In the genomic region with DNA sequence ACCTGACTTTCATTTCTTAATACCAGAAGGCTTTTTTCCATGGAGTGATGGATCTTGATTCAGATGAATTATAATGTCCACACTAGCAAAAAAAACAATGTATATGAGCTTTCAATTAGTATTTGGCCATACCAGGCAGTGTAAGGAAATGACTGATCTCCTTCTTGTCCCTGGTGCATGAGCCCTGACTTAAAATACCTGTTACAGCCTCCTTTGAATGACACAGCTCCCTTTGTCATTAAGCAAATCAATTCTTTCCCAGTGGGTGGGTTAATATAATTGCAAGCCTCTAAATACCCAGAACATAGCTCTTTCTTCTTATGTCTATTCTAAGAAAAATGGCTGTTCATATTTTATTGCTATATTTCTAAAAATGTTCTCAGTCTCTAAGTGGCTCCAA, we compare ENCODE assay signal across 18 cellular contexts.
DNase-seq lines count a peak whose midpoint lies in the region; ATAC-seq and TF ChIP-seq lines count a peak whose summit lies in the region.
"Had no signal": no experiment of that assay in that cellular context is flagged by ENCODE, and none has a peak within 500 bp of the region (broad histone marks: within the 10 kb centered on the region; RNA-seq: fewer than 3 reads in every experiment).

No MANE protein-coding gene starts in this region.

- H3K36me3 ChIP-seq in GM23338 (ENCODE audit: insufficient read depth), result 0 out of 2 replicates have a peak, but pooled peaks cover 11% of the 10 kb centered on the region
- H3K36me3 ChIP-seq in HUES6 (ENCODE audit: control insufficient read depth, insufficient read depth, low read length), result no peaks in the 10 kb centered on the region
- H3K36me3 ChIP-seq in iPS-20b (ENCODE audit: insufficient read depth, low read depth, low read length), result peaks cover 8% of the 10 kb centered on the region; the same call in 1 of the 2 replicates
- H3K36me3 ChIP-seq in ovary, result no peaks in the 10 kb centered on the region
- H3K36me3 ChIP-seq: BLaER1 had no signal

- no peak for TF ChIP-seq POLR2A in ovary (IDR thresholded peaks at IDR 0.05)

- peak overlapping the region; percentile 37 for H3K4me2 ChIP-seq in GM23338
- H3K4me2 ChIP-seq: BLaER1 had no signal

- no peak for TF ChIP-seq EP300 in ovary (IDR thresholded peaks at IDR 0.05)

- H3K27ac ChIP-seq in GM23338 (ENCODE audit: low read depth) (peak overlapping the region; percentile 91), HUES6 (ENCODE audit: low read depth, low read length) (0 out of 2 replicates have a peak overlapping the region, but pooled peaks have one; percentile 15), iPS-20b (ENCODE audit: low read length) (no peak overlapping the region), ovary (no peak overlapping the region)
- H3K27ac ChIP-seq: 22Rv1, BLaER1, C4-2B had no signal

- H3K27ac Mint-ChIP-seq in GM23338 (peak overlapping the region; percentile 69), WTC11 (peak overlapping the region; percentile 79), chondrocyte (ENCODE audit: unreplicated experiment) (no peak overlapping the region)
- H3K27ac Mint-ChIP-seq: B cell; CD8-positive, alpha-beta T cell had no signal

- ATAC-seq in GM23338, result peak; percentile 87
- peak; percentile 70 for ATAC-seq in WTC11
- ATAC-seq in HG02588 (IDR thresholded peaks at IDR 0.05; ENCODE audit: unreplicated experiment), result no peak
- ATAC-seq: CD8-positive, alpha-beta T cell had no signal

- H3K4me1 ChIP-seq in GM23338 (ENCODE audit: insufficient read depth), result peaks cover 41% of the 10 kb centered on the region
- H3K4me1 ChIP-seq in HUES6 (ENCODE audit: control insufficient read depth, insufficient read depth, low read length), result peaks cover 21% of the 10 kb centered on the region
- peaks cover 39% of the 10 kb centered on the region for H3K4me1 ChIP-seq in iPS-20b (ENCODE audit: insufficient read depth, low read length)
- no peaks in the 10 kb centered on the region for H3K4me1 ChIP-seq in ovary (ENCODE audit: insufficient read depth)
- H3K4me1 ChIP-seq: BLaER1, Caco-2 had no signal

- H2AFZ ChIP-seq in GM23338, result no peak overlapping the region; the same call in 1 of the 2 replicates

- peaks cover 5% of the 10 kb centered on the region; the same call in 1 of the 2 replicates for H3F3A ChIP-seq in GM23338 (replicated peaks; ENCODE audit: low read depth)

- H3K9me3 ChIP-seq in HUES6 (ENCODE audit: control insufficient read depth, insufficient read depth, low read depth, low read length) (peaks cover 14% of the 10 kb centered on the region), iPS-20b (ENCODE audit: insufficient read depth, low read depth, low read length) (peaks cover 17% of the 10 kb centered on the region), ovary (no peaks in the 10 kb centered on the region)
- H3K9me3 ChIP-seq: BLaER1, Caco-2 had no signal

- peak; percentile 62 for DNase-seq in GM23338 (ENCODE audit: low spot score)
- DNase-seq in WTC11 (ENCODE audit: low spot score), result no peak
- no peak for DNase-seq in ovary
- no peak for DNase-seq in stimulated activated naive CD4-positive, alpha-beta T cell treated with Interleukin-2 at 50 U/mL for 16 hours (lab: John Stamatoyannopoulos, UW)
- DNase-seq in chondrocyte (ENCODE audit: low spot score), result no peak
- DNase-seq: Caco-2; CD4-positive, CD25-positive, alpha-beta regulatory T cell; CD8-positive, alpha-beta T cell; DMS153; DND-41; HCEC 1CT had no signal

- POLR2A ChIA-PET in WTC11 (lab: Charles Lee), result no interaction called here

- no peak overlapping the region for H3K4me3 Mint-ChIP-seq in GM23338
- no peak overlapping the region for H3K4me3 Mint-ChIP-seq in WTC11
- H3K4me3 Mint-ChIP-seq in chondrocyte (ENCODE audit: unreplicated experiment), result no peak overlapping the region
- H3K4me3 Mint-ChIP-seq: B cell; CD4-positive, CD25-positive, alpha-beta regulatory T cell; CD8-positive, alpha-beta T cell had no signal

- no peak overlapping the region for H3K9ac ChIP-seq in HUES6 (ENCODE audit: low read length)
- peak overlapping the region; percentile 0; the same call in 1 of the 2 replicates for H3K9ac ChIP-seq in iPS-20b (ENCODE audit: low read depth, low read length)
- H3K9ac ChIP-seq: BLaER1 had no signal

- H3K27me3 ChIP-seq in GM23338 (ENCODE audit: insufficient read depth) (no peaks in the 10 kb centered on the region), HUES6 (ENCODE audit: control insufficient read depth, insufficient read depth, low read length) (no peaks in the 10 kb centered on the region), iPS-20b (ENCODE audit: insufficient read depth, low read length) (no peaks in the 10 kb centered on the region), ovary (no peaks in the 10 kb centered on the region)
- H3K27me3 ChIP-seq: BLaER1 had no signal

- H3K36me3 Mint-ChIP-seq in GM23338 (ENCODE audit: low read depth) (peaks cover 43% of the 10 kb centered on the region), WTC11 (peaks cover 34% of the 10 kb centered on the region), chondrocyte (ENCODE audit: low read depth) (no peaks in the 10 kb centered on the region)
- H3K36me3 Mint-ChIP-seq: CD4-positive, CD25-positive, alpha-beta regulatory T cell; CD8-positive, alpha-beta T cell had no signal

- CTCF ChIA-PET in WTC11 (lab: Charles Lee), result interaction anchor here (0.8 to 1.0 kb wide), 2 partner anchors 110 to 248 kb away, joined by 3 read pairs; no protein-coding TSS in a partner anchor

- H3K9me2 ChIP-seq in GM23338 (ENCODE audit: insufficient read depth), result 0 out of 2 replicates have a peak, but pooled peaks cover 3% of the 10 kb centered on the region

- no peaks in the 10 kb centered on the region for H3K79me2 ChIP-seq in GM23338 (replicated peaks; ENCODE audit: insufficient read depth)

- TF ChIP-seq CTCF in GM23338 (conservative IDR thresholded peaks at IDR 0.05; ENCODE audit: low read depth in 2 of 2) (no peak), WTC11 (IDR thresholded peaks at IDR 0.05) (no peak), ovary (IDR thresholded peaks at IDR 0.05) (no peak), chondrocyte (IDR thresholded peaks at IDR 0.05) (no peak)

- H4K20me1 ChIP-seq in GM23338 (replicated peaks; ENCODE audit: insufficient read depth), result no peaks in the 10 kb centered on the region
- H4K20me1 ChIP-seq: BLaER1 had no signal

- H3K4me1 Mint-ChIP-seq in GM23338 (peaks cover 52% of the 10 kb centered on the region), WTC11 (peaks cover 66% of the 10 kb centered on the region), chondrocyte (ENCODE audit: low read depth) (peaks cover 15% of the 10 kb centered on the region)
- H3K4me1 Mint-ChIP-seq: B cell; CD4-positive, CD25-positive, alpha-beta regulatory T cell had no signal

- intact Hi-C loops in ovary (cut with DNase I), result no loop called here

- H3K4me3 ChIP-seq in GM23338, result no peak overlapping the region
- H3K4me3 ChIP-seq in HUES6 (ENCODE audit: low read depth, low read length), result no peak overlapping the region
- peak overlapping the region; percentile 4; the same call in 1 of the 2 replicates for H3K4me3 ChIP-seq in iPS-20b (ENCODE audit: low read length)
- no peak overlapping the region for H3K4me3 ChIP-seq in ovary
- H3K4me3 ChIP-seq: BLaER1 had no signal

- H3K9me3 Mint-ChIP-seq in GM23338, result peaks cover 41% of the 10 kb centered on the region
- peaks cover 26% of the 10 kb centered on the region for H3K9me3 Mint-ChIP-seq in WTC11
- H3K9me3 Mint-ChIP-seq in chondrocyte (ENCODE audit: low read depth), result peaks cover 3% of the 10 kb centered on the region

- H3K27me3 Mint-ChIP-seq in GM23338 (ENCODE audit: insufficient read depth, low read depth, poor library complexity) (peaks cover 4% of the 10 kb centered on the region), WTC11 (ENCODE audit: low read depth) (no peaks in the 10 kb centered on the region), chondrocyte (ENCODE audit: low read depth) (peaks cover 23% of the 10 kb centered on the region)

TF ChIP-seq in WTC11, 78 proteins besides CTCF, POLR2A, EP300 and RAD21 (continues in another document):
- TF ChIP-seq FOXJ3 (CRISPR knock-in tag; IDR thresholded peaks at IDR 0.05; ENCODE audit: borderline replicate concordance) (no peak), FOXK1 (CRISPR knock-in tag; IDR thresholded peaks at IDR 0.05) (no peak), ATF1 (CRISPR knock-in tag; IDR thresholded peaks at IDR 0.05) (no peak), ZNF317 (CRISPR knock-in tag; IDR thresholded peaks at IDR 0.05; ENCODE audit: borderline replicate concordance, low read depth) (no peak), CREM (CRISPR knock-in tag; IDR thresholded peaks at IDR 0.05) (no peak), KAT7 (CRISPR knock-in tag; IDR thresholded peaks at IDR 0.05; ENCODE audit: borderline replicate concordance) (no peak), CREB1 (CRISPR knock-in tag; IDR thresholded peaks at IDR 0.05) (no peak), NFATC4 (CRISPR knock-in tag; IDR thresholded peaks at IDR 0.05) (no peak), NR3C1 (CRISPR knock-in tag; conservative IDR thresholded peaks at IDR 0.05; ENCODE audit: low read depth) (no peak), IRF2 (CRISPR knock-in tag; IDR thresholded peaks at IDR 0.05; ENCODE audit: borderline replicate concordance, low read depth) (no peak)
- TF ChIP-seq, protein P1, sequence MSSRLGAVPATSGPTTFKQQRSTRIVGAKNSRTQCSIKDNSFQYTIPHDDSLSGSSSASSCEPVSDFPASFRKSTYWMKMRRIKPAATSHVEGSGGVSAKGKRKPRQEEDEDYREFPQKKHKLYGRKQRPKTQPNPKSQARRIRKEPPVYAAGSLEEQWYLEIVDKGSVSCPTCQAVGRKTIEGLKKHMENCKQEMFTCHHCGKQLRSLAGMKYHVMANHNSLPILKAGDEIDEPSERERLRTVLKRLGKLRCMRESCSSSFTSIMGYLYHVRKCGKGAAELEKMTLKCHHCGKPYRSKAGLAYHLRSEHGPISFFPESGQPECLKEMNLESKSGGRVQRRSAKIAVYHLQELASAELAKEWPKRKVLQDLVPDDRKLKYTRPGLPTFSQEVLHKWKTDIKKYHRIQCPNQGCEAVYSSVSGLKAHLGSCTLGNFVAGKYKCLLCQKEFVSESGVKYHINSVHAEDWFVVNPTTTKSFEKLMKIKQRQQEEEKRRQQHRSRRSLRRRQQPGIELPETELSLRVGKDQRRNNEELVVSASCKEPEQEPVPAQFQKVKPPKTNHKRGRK (CRISPR knock-in tag; IDR thresholded peaks at IDR 0.05; ENCODE audit: borderline replicate concordance), result no peak
- TF ChIP-seq, protein P2, sequence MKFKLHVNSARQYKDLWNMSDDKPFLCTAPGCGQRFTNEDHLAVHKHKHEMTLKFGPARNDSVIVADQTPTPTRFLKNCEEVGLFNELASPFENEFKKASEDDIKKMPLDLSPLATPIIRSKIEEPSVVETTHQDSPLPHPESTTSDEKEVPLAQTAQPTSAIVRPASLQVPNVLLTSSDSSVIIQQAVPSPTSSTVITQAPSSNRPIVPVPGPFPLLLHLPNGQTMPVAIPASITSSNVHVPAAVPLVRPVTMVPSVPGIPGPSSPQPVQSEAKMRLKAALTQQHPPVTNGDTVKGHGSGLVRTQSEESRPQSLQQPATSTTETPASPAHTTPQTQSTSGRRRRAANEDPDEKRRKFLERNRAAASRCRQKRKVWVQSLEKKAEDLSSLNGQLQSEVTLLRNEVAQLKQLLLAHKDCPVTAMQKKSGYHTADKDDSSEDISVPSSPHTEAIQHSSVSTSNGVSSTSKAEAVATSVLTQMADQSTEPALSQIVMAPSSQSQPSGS (CRISPR knock-in tag; IDR thresholded peaks at IDR 0.05; ENCODE audit: borderline replicate concordance, low read depth), result no peak

Comparison
In these comparisons a context has a peak if more than half of its experiments do, and no peak if none do; other contexts are left out.
1. H3K27ac ChIP-seq: peak in GM23338 (single experiment) and HUES6 (single experiment); none in iPS-20b (single experiment) and ovary (0 of 2).